ENCODE assay signal across 10 cellular contexts in the genomic region with DNA sequence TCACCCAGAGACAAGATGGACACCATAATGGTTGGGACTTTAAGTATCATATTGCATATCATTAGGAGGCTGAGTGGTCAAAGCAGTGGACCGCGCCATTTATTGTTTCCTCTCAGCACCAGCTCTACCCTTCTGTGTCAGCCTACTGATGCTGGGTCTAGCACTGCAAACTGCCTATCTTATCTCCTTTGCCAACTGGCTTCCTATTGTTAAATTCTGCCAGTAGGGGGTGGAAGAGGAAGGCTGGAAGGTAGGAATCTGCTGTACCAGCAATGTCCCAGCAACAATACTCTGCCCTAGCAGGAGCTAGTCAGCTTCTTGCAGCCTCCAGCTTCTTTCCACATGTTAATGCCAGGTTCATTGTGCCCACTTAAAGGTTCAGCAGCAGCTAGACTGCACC.
A peak's percentile ranks its signal among the peaks of the same experiment; 100 is the strongest.
DNase-seq lines count a peak whose midpoint lies in the region; ATAC-seq and TF ChIP-seq lines count a peak whose summit lies in the region.
"Had no signal": no experiment of that assay in that cellular context is flagged by ENCODE, and none has a peak within 500 bp of the region (broad histone marks: within the 10 kb centered on the region; RNA-seq: fewer than 3 reads in every experiment).

No MANE protein-coding gene starts in this region.

- H3K4me1 Mint-ChIP-seq in activated CD8-positive, alpha-beta T cell treated with anti-CD3 and anti-CD28 coated beads for 36 hours (ENCODE audit: low read depth) = no peaks in the 10 kb centered on the region
- H3K4me1 Mint-ChIP-seq in naive B cell = no peaks in the 10 kb centered on the region
- peaks cover 3% of the 10 kb centered on the region for H3K4me1 Mint-ChIP-seq in activated CD8-positive, alpha-beta memory T cell treated with anti-CD3 and anti-CD28 coated beads, Interleukin-2, amount 10 ng/mL, durations not matched to agents 7 days and 5 days
- H3K4me1 Mint-ChIP-seq: IgD-negative memory B cell had no signal

- H3K36me3 Mint-ChIP-seq in activated CD8-positive, alpha-beta T cell treated with anti-CD3 and anti-CD28 coated beads for 36 hours (ENCODE audit: low read depth) = no peaks in the 10 kb centered on the region
- H3K36me3 Mint-ChIP-seq in naive B cell = no peaks in the 10 kb centered on the region
- no peaks in the 10 kb centered on the region for H3K36me3 Mint-ChIP-seq in activated CD8-positive, alpha-beta memory T cell treated with anti-CD3 and anti-CD28 coated beads, Interleukin-2, amount 10 ng/mL, durations not matched to agents 7 days and 5 days
- H3K36me3 Mint-ChIP-seq: IgD-negative memory B cell had no signal

- DNase-seq in activated CD8-positive, alpha-beta T cell treated with anti-CD3 and anti-CD28 coated beads for 36 hours = peak; percentile 6
- DNase-seq in naive B cell (no peak), NK-92 (lab: John Stamatoyannopoulos, UW; ENCODE audit: unreplicated experiment) (no peak), SK-N-DZ (ENCODE audit: low spot score) (no peak), G401 (ENCODE audit: low spot score) (no peak)
- DNase-seq in activated CD8-positive, alpha-beta memory T cell treated with anti-CD3 and anti-CD28 coated beads, Interleukin-2, amount 10 ng/mL, durations not matched to agents 7 days and 5 days = no peak
- DNase-seq: colonic mucosa had no signal

- POLR2A ChIA-PET in activated CD8-positive, alpha-beta T cell treated with anti-CD3 and anti-CD28 coated beads for 36 hours (lab: Charles Lee) = no interaction called here

- no peak overlapping the region for H3K27ac Mint-ChIP-seq in activated CD8-positive, alpha-beta T cell treated with anti-CD3 and anti-CD28 coated beads for 36 hours
- no peak overlapping the region for H3K27ac Mint-ChIP-seq in naive B cell
- no peak overlapping the region for H3K27ac Mint-ChIP-seq in activated CD8-positive, alpha-beta memory T cell treated with anti-CD3 and anti-CD28 coated beads, Interleukin-2, amount 10 ng/mL, durations not matched to agents 7 days and 5 days
- H3K27ac Mint-ChIP-seq: IgD-negative memory B cell had no signal

- intact Hi-C loops in activated CD8-positive, alpha-beta T cell treated with anti-CD3 and anti-CD28 coated beads for 36 hours (cut with micrococcal nuclease) = no loop called here

- in situ Hi-C loops in G401 (cut with HindIII; ENCODE audit: low sequenced_read_pairs) = no loop called here

- H3K4me3 Mint-ChIP-seq in activated CD8-positive, alpha-beta T cell treated with anti-CD3 and anti-CD28 coated beads for 36 hours = no peak overlapping the region
- no peak overlapping the region for H3K4me3 Mint-ChIP-seq in naive B cell
- H3K4me3 Mint-ChIP-seq in activated CD8-positive, alpha-beta memory T cell treated with anti-CD3 and anti-CD28 coated beads, Interleukin-2, amount 10 ng/mL, durations not matched to agents 7 days and 5 days = no peak overlapping the region
- H3K4me3 Mint-ChIP-seq: IgD-negative memory B cell had no signal

- no peaks in the 10 kb centered on the region for H3K9me3 Mint-ChIP-seq in activated CD8-positive, alpha-beta T cell treated with anti-CD3 and anti-CD28 coated beads for 36 hours
- no peaks in the 10 kb centered on the region for H3K9me3 Mint-ChIP-seq in naive B cell
- H3K9me3 Mint-ChIP-seq in activated CD8-positive, alpha-beta memory T cell treated with anti-CD3 and anti-CD28 coated beads, Interleukin-2, amount 10 ng/mL, durations not matched to agents 7 days and 5 days (ENCODE audit: low read depth) = no peaks in the 10 kb centered on the region
- H3K9me3 Mint-ChIP-seq: IgD-negative memory B cell had no signal

- ATAC-seq in HG03135 (IDR thresholded peaks at IDR 0.05; ENCODE audit: unreplicated experiment) (peak; percentile 57), naive B cell (ENCODE audit: low read depth in 2 of 2) (peak; percentile 21 to 30)
- ATAC-seq in activated CD8-positive, alpha-beta T cell treated with anti-CD3 and anti-CD28 coated beads for 36 hours = peak; percentile 42
- ATAC-seq in activated CD8-positive, alpha-beta memory T cell treated with anti-CD3 and anti-CD28 coated beads, Interleukin-2, amount 10 ng/mL, durations not matched to agents 7 days and 5 days = no peak

- TF ChIP-seq CTCF in GM12874 (IDR thresholded peaks at IDR 0.05; ENCODE audit: insufficient read depth, low read depth, low read length) = peak; percentile 26; the same call in 1 of the 2 replicates
- TF ChIP-seq CTCF in activated CD8-positive, alpha-beta T cell treated with anti-CD3 and anti-CD28 coated beads for 36 hours (IDR thresholded peaks at IDR 0.05) = no peak

- H3K27me3 Mint-ChIP-seq in activated CD8-positive, alpha-beta T cell treated with anti-CD3 and anti-CD28 coated beads for 36 hours = no peaks in the 10 kb centered on the region
- H3K27me3 Mint-ChIP-seq in naive B cell = peaks cover 0 to 12% (median 4%) of the 10 kb centered on the region in 3 donors
- no peaks in the 10 kb centered on the region for H3K27me3 Mint-ChIP-seq in activated CD8-positive, alpha-beta memory T cell treated with anti-CD3 and anti-CD28 coated beads, Interleukin-2, amount 10 ng/mL, durations not matched to agents 7 days and 5 days

- CTCF ChIA-PET in activated CD8-positive, alpha-beta T cell treated with anti-CD3 and anti-CD28 coated beads for 36 hours (lab: Charles Lee) = interaction anchor here (0.7 to 1.4 kb wide), 5 partner anchors 11 to 1331 kb away, joined by 3 to 5 read pairs (median 3); no protein-coding TSS in a partner anchor
- CTCF ChIA-PET in activated CD8-positive, alpha-beta memory T cell treated with anti-CD3 and anti-CD28 coated beads, Interleukin-2, amount 10 ng/mL, durations not matched to agents 7 days and 5 days (lab: Charles Lee) = no interaction called here
